11 cellular contexts compared by ENCODE assay signal in the genomic region with DNA sequence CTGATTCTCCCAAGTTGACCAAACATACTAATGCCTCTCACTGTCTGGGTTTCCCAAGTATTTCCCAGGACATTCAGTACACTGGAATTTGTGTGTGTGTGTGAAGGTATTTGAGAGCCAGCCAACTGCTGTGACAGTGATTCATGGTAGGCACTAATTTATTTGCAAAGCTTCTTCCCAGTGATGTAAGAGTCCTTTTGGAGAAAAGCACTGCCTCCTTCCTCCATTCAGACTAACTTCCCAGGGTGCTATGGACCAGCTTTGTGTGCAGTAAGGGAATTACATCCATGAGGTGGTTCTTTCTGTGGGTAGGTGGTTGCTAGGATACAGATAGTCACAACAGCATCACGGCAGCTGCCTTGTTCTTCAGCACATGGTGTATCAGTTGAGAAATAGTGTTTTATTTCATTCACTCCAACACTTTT. TPM values are rescaled to one million over a fixed set of nuclear protein-coding genes. Genes with fewer than 3 reads are reported as not detected.
DNase-seq lines count a peak whose midpoint lies in the region; ATAC-seq, FAIRE-seq and TF ChIP-seq lines count a peak whose summit lies in the region.
"Had no signal": no experiment of that assay in that cellular context is flagged by ENCODE, and none has a peak within 500 bp of the region (broad histone marks: within the 10 kb centered on the region; RNA-seq: fewer than 3 reads in every experiment).

No MANE protein-coding gene starts in this region.

- no peaks in the 10 kb centered on the region for H3K9me3 Mint-ChIP-seq in brain
- H3K9me3 Mint-ChIP-seq: CD4-positive, CD25-positive, alpha-beta regulatory T cell; naive B cell had no signal

- no peaks in the 10 kb centered on the region for H3K27me3 Mint-ChIP-seq in brain
- H3K27me3 Mint-ChIP-seq: naive B cell had no signal

- no peaks in the 10 kb centered on the region for H3K36me3 Mint-ChIP-seq in brain
- H3K36me3 Mint-ChIP-seq: CD4-positive, CD25-positive, alpha-beta regulatory T cell; naive B cell had no signal

- BruUV-seq in A673 (replicated peaks; lab: Mats Ljungman, UMichigan): no TSS peak

- FAIRE-seq in small intestine (lab: Jason Lieb, UNC): no peak

- no peak overlapping the region for H3K4me3 ChIP-seq in A673 (ENCODE audit: low read depth, low read length, poor library complexity, severe bottlenecking)
- H3K4me3 ChIP-seq in effector memory CD4-positive, alpha-beta T cell (ENCODE audit: insufficient read depth, low read depth, low read length, poor library complexity, severe bottlenecking): no peak overlapping the region
- no peak overlapping the region for H3K4me3 ChIP-seq in small intestine (ENCODE audit: low read depth in 1 of 2, low read length in 2 of 2)

- DNase-seq in A673 (ENCODE audit: low spot score): peak; percentile 65
- DNase-seq in HT-29 (ENCODE audit: low spot score): peak; percentile 28
- peak; percentile 37 for DNase-seq in left kidney (ENCODE audit: low read depth, low spot score)
- DNase-seq in activated naive CD4-positive, alpha-beta T cell treated with anti-CD3 and anti-CD28 coated beads, Interleukin-2, amount 50 U/mL, for 16 hours: no peak
- DNase-seq in effector memory CD4-positive, alpha-beta T cell: no peak
- no peak for DNase-seq in small intestine
- no peak for DNase-seq in stimulated activated naive CD8-positive, alpha-beta T cell treated with anti-CD3 and anti-CD28 coated beads, Interleukin-15, Interleukin-2, amounts not matched to agents 100 U/mL and 50 U/mL, for 24 hours
- DNase-seq: CD4-positive, CD25-positive, alpha-beta regulatory T cell; effector CD8-positive, alpha-beta T cell; naive B cell had no signal

- 44 to 67% (median 56%) methylated on average over 1 of the region's 1 CpG for WGBS in small intestine, 3 donors

- H3K4me1 ChIP-seq in A673 (ENCODE audit: insufficient read depth, low read length, poor library complexity, severe bottlenecking) (peaks cover 14% of the 10 kb centered on the region), small intestine (ENCODE audit: control insufficient read depth in 2 of 2, insufficient read depth in 1 of 2, low read depth in 1 of 2, low read length in 1 of 2) (no peaks in the 10 kb centered on the region)
- no peaks in the 10 kb centered on the region for H3K4me1 ChIP-seq in effector memory CD4-positive, alpha-beta T cell (ENCODE audit: control insufficient read depth, insufficient read depth, low read length, poor library complexity, severe bottlenecking)

- no peak for TF ChIP-seq CTCF in A673 (conservative IDR thresholded peaks at IDR 0.05; ENCODE audit: low read depth, low read length)
- no peak for TF ChIP-seq CTCF in brain (conservative IDR thresholded peaks at IDR 0.05)

- H3K4me3 Mint-ChIP-seq in brain: peak overlapping the region in 3 of 5 experiments; percentile 22 to 44 (median 33)
- H3K4me3 Mint-ChIP-seq: CD4-positive, CD25-positive, alpha-beta regulatory T cell; naive B cell had no signal

- H3K27ac ChIP-seq in A673 (ENCODE audit: low read depth, low read length, poor library complexity, severe bottlenecking) (no peak overlapping the region), small intestine (ENCODE audit: low read depth in 1 of 2, low read length in 1 of 2) (no peak overlapping the region)
- H3K27ac ChIP-seq in effector memory CD4-positive, alpha-beta T cell (ENCODE audit: insufficient read depth, low read length, poor library complexity, severe bottlenecking): no peak overlapping the region

- no peak for ATAC-seq in stimulated activated naive CD8-positive, alpha-beta T cell treated with anti-CD3 and anti-CD28 coated beads, Interleukin-15, Interleukin-2, amounts not matched to agents 100 U/mL and 50 U/mL, for 24 hours

- peaks cover 28% of the 10 kb centered on the region for H3K4me1 Mint-ChIP-seq in brain
- H3K4me1 Mint-ChIP-seq: CD4-positive, CD25-positive, alpha-beta regulatory T cell; naive B cell had no signal

- H3K9me3 ChIP-seq in A673 (ENCODE audit: low read depth, low read length, poor library complexity, severe bottlenecking): no peaks in the 10 kb centered on the region
- no peaks in the 10 kb centered on the region for H3K9me3 ChIP-seq in effector memory CD4-positive, alpha-beta T cell (ENCODE audit: control insufficient read depth, low read length)
- no peaks in the 10 kb centered on the region for H3K9me3 ChIP-seq in small intestine (ENCODE audit: control insufficient read depth, low read depth)

- intact Hi-C loops in A673 (cut with micrococcal nuclease; ENCODE audit: unreplicated experiment): no loop called here

- H3K27ac Mint-ChIP-seq in brain: peak overlapping the region; percentile 66 to 93 (median 90)
- H3K27ac Mint-ChIP-seq: CD4-positive, CD25-positive, alpha-beta regulatory T cell; naive B cell had no signal

- POLR2A ChIA-PET in A673 (lab: Charles Lee; ENCODE audit: low non-redundant PET): no interaction called here

- H3K36me3 ChIP-seq in A673 (ENCODE audit: insufficient read depth, low read length, poor library complexity, severe bottlenecking) (peaks cover 5% of the 10 kb centered on the region), small intestine (ENCODE audit: control insufficient read depth in 2 of 2, insufficient read depth in 2 of 2, low read length in 2 of 2) (no peaks in the 10 kb centered on the region)
- H3K36me3 ChIP-seq in effector memory CD4-positive, alpha-beta T cell (ENCODE audit: control insufficient read depth, insufficient read depth, low read length): no peaks in the 10 kb centered on the region

- CTCF ChIA-PET in A673 (lab: Charles Lee): interaction anchor here (0.5 kb wide), 1 partner anchor 55 kb away, joined by 3 read pairs; no protein-coding TSS in a partner anchor

- H3K27me3 ChIP-seq in A673 (replicated peaks; ENCODE audit: insufficient read depth, low read depth, low read length, poor library complexity): no peaks in the 10 kb centered on the region
- H3K27me3 ChIP-seq in effector memory CD4-positive, alpha-beta T cell (replicated peaks; ENCODE audit: control insufficient read depth, insufficient read depth, low read length, poor library complexity, severe bottlenecking): no peaks in the 10 kb centered on the region
- no peaks in the 10 kb centered on the region for H3K27me3 ChIP-seq in small intestine (ENCODE audit: control insufficient read depth in 2 of 2, insufficient read depth in 2 of 2, low read length in 2 of 2)

RNA-seq across cellular contexts. Expression of a gene that starts 8.7 kb away (rescaled TPM):
- total RNA-seq in A673 (2021): 24.6 and 26.7 TPM in 2 replicates
- 0.68 and 1.0 TPM in 2 replicates for total RNA-seq in HT-29 (2014; rRNA removed; shearing (Covaris generic))
- 0.07 TPM for polyA plus RNA-seq in brain (ENCODE audit: insufficient read depth, low read depth, low replicate concordance)
- under 1 TPM in 1 of 3 donors, not detected in 2; 0.48 TPM for polyA plus RNA-seq in small intestine
- polyA plus RNA-seq: CD4-positive, CD25-positive, alpha-beta regulatory T cell had no signal

Comparison
In these comparisons a context has a peak if more than half of its experiments do, and no peak if none do; other contexts are left out.
1. DNase-seq: peak in A673 (single experiment), HT-29 (single experiment) and left kidney (single experiment); none in activated naive CD4-positive, alpha-beta T cell treated with anti-CD3 and anti-CD28 coated beads, Interleukin-2, amount 50 U/mL, for 16 hours (single experiment), effector memory CD4-positive, alpha-beta T cell (0 of 3), small intestine (single experiment) and stimulated activated naive CD8-positive, alpha-beta T cell treated with anti-CD3 and anti-CD28 coated beads, Interleukin-15, Interleukin-2, amounts not matched to agents 100 U/mL and 50 U/mL, for 24 hours (single experiment).
2. RNA of a gene that starts 8.7 kb away (total RNA-seq): 24.6 to 26.7 TPM in A673; 0.68 to 1.0 TPM in HT-29; every median in the first group is over 10 times any median in the second.